19 cellular contexts compared by ENCODE assay signal in the genomic region with DNA sequence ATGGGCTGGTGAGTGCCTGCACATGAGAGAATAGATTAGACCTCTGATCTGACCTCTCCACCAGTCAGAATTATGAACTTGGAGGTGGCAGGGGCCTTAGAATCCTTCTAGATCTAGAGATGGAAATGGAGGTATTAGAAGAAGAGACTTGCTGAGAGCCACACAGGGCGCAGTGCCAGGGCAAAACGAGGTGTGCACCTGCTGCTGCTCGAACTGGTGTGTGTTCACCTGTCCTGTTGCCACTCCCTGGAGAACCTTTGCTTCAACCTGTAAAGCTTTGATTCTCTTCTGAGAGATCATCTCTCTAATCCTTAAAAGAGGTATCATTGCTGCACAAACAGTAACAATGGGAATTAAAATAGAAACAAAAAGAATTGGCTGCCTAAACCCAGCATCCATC. TPM values are rescaled to one million over a fixed set of nuclear protein-coding genes. Genes with fewer than 3 reads are reported as not detected.
A peak's percentile ranks its signal among the peaks of the same experiment; 100 is the strongest.
DNase-seq lines count a peak whose midpoint lies in the region; ATAC-seq and TF ChIP-seq lines count a peak whose summit lies in the region.
"Had no signal": no experiment of that assay in that cellular context is flagged by ENCODE, and none has a peak within 500 bp of the region (broad histone marks: within the 10 kb centered on the region; RNA-seq: fewer than 3 reads in every experiment).

No MANE protein-coding gene starts in this region.

- no peak overlapping the region for H3K4me3 ChIP-seq in Caco-2 (ENCODE audit: low read depth, low read length)
- H3K4me3 ChIP-seq: esophagus muscularis mucosa, neural progenitor cell had no signal

- no peaks in the 10 kb centered on the region for H3K4me1 ChIP-seq in Caco-2

- no peaks in the 10 kb centered on the region for H3K9me3 ChIP-seq in Caco-2
- H3K9me3 ChIP-seq: esophagus muscularis mucosa had no signal

- no peaks in the 10 kb centered on the region for H3K9me3 Mint-ChIP-seq in Caco-2 (ENCODE audit: unreplicated experiment)
- H3K9me3 Mint-ChIP-seq in MCF 10A (ENCODE audit: unreplicated experiment), result no peaks in the 10 kb centered on the region

- POLR2A ChIA-PET in Caco-2 (lab: Charles Lee) (no interaction called here), MCF 10A (lab: Yijun Ruan, JAX) (no interaction called here)

- no peak for ATAC-seq in GM18517 (IDR thresholded peaks at IDR 0.05; ENCODE audit: unreplicated experiment)

- H3K36me3 Mint-ChIP-seq in Caco-2 (ENCODE audit: insufficient read depth, unreplicated experiment), result peaks cover 5% of the 10 kb centered on the region
- no peaks in the 10 kb centered on the region for H3K36me3 Mint-ChIP-seq in MCF 10A (ENCODE audit: insufficient read depth, unreplicated experiment)
- H3K36me3 Mint-ChIP-seq: neural progenitor cell had no signal

- H3K4me3 Mint-ChIP-seq in Caco-2 (ENCODE audit: unreplicated experiment) (no peak overlapping the region), MCF 10A (ENCODE audit: unreplicated experiment) (no peak overlapping the region)
- H3K4me3 Mint-ChIP-seq: neural progenitor cell had no signal

- CTCF ChIA-PET in Caco-2 (lab: Charles Lee) (no interaction called here), MCF 10A (lab: Yijun Ruan, JAX) (no interaction called here)

- H3K27me3 Mint-ChIP-seq in Caco-2 (ENCODE audit: insufficient read depth, unreplicated experiment) (peaks cover 36% of the 10 kb centered on the region), MCF 10A (ENCODE audit: insufficient read depth, unreplicated experiment) (peaks cover 69% of the 10 kb centered on the region)

- TF ChIP-seq CTCF in Caco-2 (IDR thresholded peaks at IDR 0.05; ENCODE audit: insufficient read depth in 1 of 2, low read depth in 1 of 2, low read length in 1 of 2, severe bottlenecking in 1 of 2, unreplicated experiment in 1 of 2) (no peak), MCF 10A (IDR thresholded peaks at IDR 0.05; ENCODE audit: unreplicated experiment) (no peak)

- DNase-seq in DMS153 treated with DMSO at 0.1 percent for 48 hours (lab: John Stamatoyannopoulos, UW; ENCODE audit: unreplicated experiment) (peak; percentile 56), NCI-H187 treated with DMSO at 0.1 percent for 48 hours (lab: John Stamatoyannopoulos, UW) (peak; percentile 21), NCI-H510A (lab: John Stamatoyannopoulos, UW) (peak; percentile 30), myocyte (ENCODE audit: low read depth) (peak; percentile 40), Caco-2 (no peak), MCF 10A (ENCODE audit: unreplicated experiment) (no peak), OCI-M1 (lab: John Stamatoyannopoulos, UW) (no peak)
- DNase-seq: activated CD4-positive, alpha-beta T cell treated with anti-CD3 and anti-CD28 coated beads, Interleukin-2, amount 50 U/mL, for 4 hours; activated naive CD4-positive, alpha-beta T cell; amniotic stem cell; DND-41; effector CD4-positive, alpha-beta T cell; NCI-H82 had no signal

- H3K27me3 ChIP-seq in Caco-2 (replicated peaks; ENCODE audit: control insufficient read depth, insufficient read depth, low read length), result no peaks in the 10 kb centered on the region
- H3K27me3 ChIP-seq: neural progenitor cell had no signal

- no peak overlapping the region for H3K27ac Mint-ChIP-seq in Caco-2 (ENCODE audit: unreplicated experiment)
- H3K27ac Mint-ChIP-seq in MCF 10A (ENCODE audit: low read depth, unreplicated experiment), result no peak overlapping the region
- H3K27ac Mint-ChIP-seq: neural progenitor cell had no signal

- intact Hi-C loops in Caco-2 (cut with micrococcal nuclease; ENCODE audit: unreplicated experiment), result no loop called here
- intact Hi-C loops in MCF 10A (cut with micrococcal nuclease), result no loop called here

- no peaks in the 10 kb centered on the region for H3K36me3 ChIP-seq in Caco-2 (ENCODE audit: control insufficient read depth, insufficient read depth, low read length)
- H3K36me3 ChIP-seq: esophagus muscularis mucosa, neural progenitor cell had no signal

- H3K4me1 Mint-ChIP-seq in Caco-2 (ENCODE audit: low read depth, unreplicated experiment), result no peaks in the 10 kb centered on the region
- H3K4me1 Mint-ChIP-seq in MCF 10A (ENCODE audit: insufficient read depth, unreplicated experiment), result no peaks in the 10 kb centered on the region

- no TSS peak for BruUV-seq in Caco-2 (replicated peaks; lab: Mats Ljungman, UMichigan)
- BruUV-seq in MCF 10A (replicated peaks; lab: Mats Ljungman, UMichigan), result no TSS peak

RNA-seq across cellular contexts. Expression of a gene that starts 24.9 kb away (rescaled TPM):
- total RNA-seq in myocyte, result 8.4 and 15.5 TPM in 2 replicates
- polyA plus RNA-seq in myocyte (2012), result 4.5 TPM
- not detected in 2 replicates for total RNA-seq in Caco-2 (2022)
- total RNA-seq in MCF 10A (2022), result not detected in 2 replicates
- total RNA-seq: A673; pulmonary artery endothelial cell; T-helper 1 cell treated with Interleukin-12 subunit alpha and Interleukin-12 subunit beta and Interleukin-4 antibody, amounts not matched to agents 30 ng/mL and 1 ng/mL, for 36 hours had no signal

Comparison
In these comparisons a context has a peak if more than half of its experiments do, and no peak if none do; other contexts are left out.
1. DNase-seq: peak in DMS153 treated with DMSO at 0.1 percent for 48 hours (single experiment), NCI-H187 treated with DMSO at 0.1 percent for 48 hours (single experiment), NCI-H510A (single experiment) and myocyte (single experiment); none in Caco-2 (0 of 2), MCF 10A (single experiment) and OCI-M1 (single experiment).